ENCODE assay signal across 28 cellular contexts in genomic region chr6:6538301-6538700, GRCh38. TPM values are rescaled to one million over a fixed set of nuclear protein-coding genes. Genes with fewer than 3 reads are reported as not detected.
"Had no signal": no experiment of that assay in that cellular context is flagged by ENCODE, and none has a peak within 500 bp of the region (broad histone marks: within the 10 kb centered on the region; RNA-seq: fewer than 3 reads in every experiment).

No MANE protein-coding gene starts in this region.

- H3K4me3 Mint-ChIP-seq: activated CD4-positive, alpha-beta T cell treated with anti-CD3 and anti-CD28 coated beads, Interleukin-2, amount 10 ng/mL, durations not matched to agents 7 days and 5 days; activated CD8-positive, alpha-beta memory T cell treated with anti-CD3 and anti-CD28 coated beads, Interleukin-2, amount 10 ng/mL, durations not matched to agents 7 days and 5 days; activated CD8-positive, alpha-beta T cell treated with anti-CD3 and anti-CD28 coated beads for 36 hours; activated naive CD4-positive, alpha-beta T cell treated with anti-CD3 and anti-CD28 coated beads, Interleukin-2, amount 50 U/mL, for 24 hours; activated T-helper 1 cell treated with anti-CD3 and anti-CD28 coated beads, Interleukin-12 subunit alpha, Interleukin-12 subunit beta, Interleukin-2, Interleukin-4 antibody, amounts not matched to agents 30 ng/mL and 10 ng/mL and 1 ng/mL, durations not matched to agents 14 hours and 24 hours and 36 hours; brain; nephron progenitor cell; stimulated activated naive B cell treated with anti-CD40 and anti-IgM and Interleukin-4, amounts not matched to agents 10 μg/mL and 1 μg/mL and 100 μg/mL, for 72 hours had no signal

- FAIRE-seq: frontal cortex, keratinocyte, pancreas, TTC549 had no signal

- DNase-seq: activated CD4-positive, alpha-beta T cell treated with anti-CD3 and anti-CD28 coated beads, Interleukin-2, amount 10 ng/mL, durations not matched to agents 7 days and 5 days; activated CD4-positive, CD25-positive, alpha-beta regulatory T cell treated with anti-CD3 and anti-CD28 coated beads, Interleukin-2, amount 50 U/mL, for 72 hours; activated CD8-positive, alpha-beta memory T cell treated with anti-CD3 and anti-CD28 coated beads, Interleukin-2, amount 10 ng/mL, durations not matched to agents 7 days and 5 days; activated CD8-positive, alpha-beta T cell treated with anti-CD3 and anti-CD28 coated beads for 36 hours; activated gamma-delta T cell; activated T-cell treated with anti-CD3 and anti-CD28 coated beads for 4 hours; central memory CD4-positive, alpha-beta T cell; left colon; nephron progenitor cell; pancreas; sigmoid colon; stimulated activated CD4-positive, alpha-beta T cell treated with anti-CD3 and anti-CD28 coated beads, Interleukin-2, amount 100 ng/mL, for 48 hours; stimulated activated CD8-positive, alpha-beta memory T cell treated with anti-CD3 and anti-CD28 coated beads, Interleukin-4, amount 100 ng/mL, for 48 hours; stimulated activated naive B cell treated with anti-CD40 and anti-IgM and Interleukin-4, amounts not matched to agents 10 μg/mL and 1 μg/mL and 100 μg/mL, for 72 hours; T-helper 1 cell; upper lobe of left lung; WERI-Rb-1 had no signal

- H3K27ac ChIP-seq: esophagus muscularis mucosa, pancreas, thoracic aorta, upper lobe of left lung, WERI-Rb-1 had no signal

- H3K9me3 Mint-ChIP-seq: activated CD4-positive, alpha-beta T cell treated with anti-CD3 and anti-CD28 coated beads, Interleukin-2, amount 10 ng/mL, durations not matched to agents 7 days and 5 days; activated CD8-positive, alpha-beta T cell treated with anti-CD3 and anti-CD28 coated beads for 36 hours; activated naive CD4-positive, alpha-beta T cell treated with anti-CD3 and anti-CD28 coated beads, Interleukin-2, amount 50 U/mL, for 24 hours; activated T-helper 1 cell treated with anti-CD3 and anti-CD28 coated beads, Interleukin-12 subunit alpha, Interleukin-12 subunit beta, Interleukin-2, Interleukin-4 antibody, amounts not matched to agents 30 ng/mL and 10 ng/mL and 1 ng/mL, durations not matched to agents 14 hours and 24 hours and 36 hours; nephron progenitor cell had no signal

- H3K4me2 ChIP-seq: smooth muscle cell had no signal

- H3K4me1 Mint-ChIP-seq: brain; stimulated activated naive B cell treated with anti-CD40 and anti-IgM and Interleukin-4, amounts not matched to agents 10 μg/mL and 1 μg/mL and 100 μg/mL, for 72 hours had no signal

- H3K9me3 ChIP-seq: pancreas, thoracic aorta had no signal

- H3K27me3 ChIP-seq: upper lobe of left lung had no signal

- H3K27ac Mint-ChIP-seq: activated CD4-positive, alpha-beta T cell treated with anti-CD3 and anti-CD28 coated beads, Interleukin-2, amount 10 ng/mL, durations not matched to agents 7 days and 5 days; activated CD8-positive, alpha-beta memory T cell treated with anti-CD3 and anti-CD28 coated beads, Interleukin-2, amount 10 ng/mL, durations not matched to agents 7 days and 5 days; activated CD8-positive, alpha-beta T cell treated with anti-CD3 and anti-CD28 coated beads for 36 hours; activated naive CD4-positive, alpha-beta T cell treated with anti-CD3 and anti-CD28 coated beads, Interleukin-2, amount 50 U/mL, for 24 hours; activated T-helper 1 cell treated with anti-CD3 and anti-CD28 coated beads, Interleukin-12 subunit alpha, Interleukin-12 subunit beta, Interleukin-2, Interleukin-4 antibody, amounts not matched to agents 30 ng/mL and 10 ng/mL and 1 ng/mL, durations not matched to agents 14 hours and 24 hours and 36 hours; brain; nephron progenitor cell; stimulated activated naive B cell treated with anti-CD40 and anti-IgM and Interleukin-4, amounts not matched to agents 10 μg/mL and 1 μg/mL and 100 μg/mL, for 72 hours had no signal

- H3K4me3 ChIP-seq: esophagus muscularis mucosa, pancreas, sigmoid colon, smooth muscle cell, thoracic aorta, upper lobe of left lung had no signal

- H3K4me1 ChIP-seq: pancreas, sigmoid colon, upper lobe of left lung had no signal

- H3K36me3 ChIP-seq: esophagus muscularis mucosa, pancreas, sigmoid colon, thoracic aorta, upper lobe of left lung, WERI-Rb-1 had no signal

- H3K36me3 Mint-ChIP-seq: activated CD8-positive, alpha-beta memory T cell treated with anti-CD3 and anti-CD28 coated beads, Interleukin-2, amount 10 ng/mL, durations not matched to agents 7 days and 5 days; activated naive CD4-positive, alpha-beta T cell treated with anti-CD3 and anti-CD28 coated beads, Interleukin-2, amount 50 U/mL, for 24 hours; brain had no signal

- ATAC-seq: activated CD8-positive, alpha-beta memory T cell treated with anti-CD3 and anti-CD28 coated beads, Interleukin-2, amount 10 ng/mL, durations not matched to agents 7 days and 5 days; activated CD8-positive, alpha-beta T cell treated with anti-CD3 and anti-CD28 coated beads for 36 hours; left colon; stimulated activated naive B cell treated with anti-CD40 and anti-IgM and Interleukin-4, amounts not matched to agents 10 μg/mL and 1 μg/mL and 100 μg/mL, for 72 hours had no signal

RNA-seq across cellular contexts. Expression of gene LY86, which starts 50.2 kb away (rescaled TPM):
- total RNA-seq: myocyte, pulmonary artery endothelial cell, smooth muscle cell had no signal
- polyA plus RNA-seq: keratinocyte, smooth muscle cell had no signal
